Comparison of ENCODE assay signal across 8 cellular contexts in the genomic region with DNA sequence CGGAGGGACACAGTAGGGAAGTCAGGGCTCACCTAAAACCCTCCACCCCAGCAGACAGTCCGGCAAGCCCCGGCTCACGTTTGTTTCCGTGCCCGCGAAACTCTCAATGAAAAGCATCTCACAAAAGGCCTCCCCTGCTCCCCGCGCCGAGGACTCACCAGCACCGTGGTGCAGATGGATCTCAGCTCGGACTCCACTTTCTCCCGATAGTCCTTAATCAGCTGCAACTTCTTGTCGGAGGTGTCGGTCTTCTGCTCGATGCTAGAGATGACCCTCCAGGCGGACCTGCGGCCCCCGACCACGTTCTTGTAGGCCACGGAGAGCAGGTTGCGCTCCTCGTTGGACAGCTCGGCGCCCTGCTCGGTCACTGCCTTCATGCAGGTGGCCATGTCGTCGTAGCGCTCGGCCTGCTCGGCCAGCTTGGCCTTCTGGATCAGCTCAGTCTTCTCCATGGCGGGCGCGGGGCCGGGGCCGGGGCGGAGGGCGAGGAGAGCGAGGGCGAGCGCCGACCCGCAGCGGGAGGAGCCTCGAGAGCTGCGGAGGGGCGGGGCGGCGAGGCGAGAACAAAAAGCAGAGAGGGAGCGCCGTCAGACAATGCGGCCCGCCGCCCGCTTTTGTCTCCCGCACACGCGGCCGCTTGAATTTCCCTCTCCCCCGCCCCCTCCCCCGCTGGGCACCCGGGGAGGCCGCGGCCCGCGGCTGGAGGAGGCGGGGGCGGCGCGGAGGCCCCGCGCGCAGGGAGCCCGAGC. TPM values are rescaled to one million over a fixed set of nuclear protein-coding genes. Genes with fewer than 3 reads are reported as not detected.
A peak's percentile ranks its signal among the peaks of the same experiment; 100 is the strongest.
DNase-seq lines count a peak whose midpoint lies in the region; ATAC-seq and TF ChIP-seq lines count a peak whose summit lies in the region.

No MANE protein-coding gene starts in this region.

- H3K36me3 ChIP-seq in adipocyte (ENCODE audit: control insufficient read depth, insufficient read depth, low read length, severe bottlenecking): peaks cover 14% of the 10 kb centered on the region
- no peaks in the 10 kb centered on the region for H3K36me3 ChIP-seq in prostate gland
- H3K36me3 ChIP-seq in urinary bladder (ENCODE audit: insufficient read depth): peaks cover 3% of the 10 kb centered on the region

- H3K4me1 Mint-ChIP-seq in HFFc6 (ENCODE audit: low read depth): peaks cover 72% of the 10 kb centered on the region

- peaks cover 3% of the 10 kb centered on the region for H3K27me3 Mint-ChIP-seq in HFFc6 (ENCODE audit: insufficient read depth)

- intact Hi-C loops in left cardiac atrium (cut with DNase I): loop anchor here in 1 of 2 donors (5.0 kb wide), 1 partner anchor 82 kb away; no protein-coding TSS in a partner anchor
- intact Hi-C loops in prostate gland (cut with DNase I): loop anchor here (5.0 kb wide), 3 partner anchors 73 to 417 kb away; a partner anchor contains a TSS

- H3K9me3 ChIP-seq in adipocyte (ENCODE audit: control insufficient read depth, low read length) (no peaks in the 10 kb centered on the region), prostate gland (no peaks in the 10 kb centered on the region)

- H3K27ac ChIP-seq in prostate gland (peak overlapping the region; percentile 86 to 94), urinary bladder (ENCODE audit: low read depth) (peak overlapping the region; percentile 97)

- TF ChIP-seq CTCF in GM10266 (IDR thresholded peaks at IDR 0.05; ENCODE audit: control insufficient read depth, insufficient read depth, low read depth, missing control alignments): no peak
- no peak for TF ChIP-seq CTCF in HFFc6 (IDR thresholded peaks at IDR 0.05)
- no peak for TF ChIP-seq CTCF in NB4 (IDR thresholded peaks at IDR 0.05; ENCODE audit: low read depth, low read length)
- TF ChIP-seq CTCF in prostate gland (IDR thresholded peaks at IDR 0.05): no peak

- H3K4me3 Mint-ChIP-seq in HFFc6: peak overlapping the region; percentile 99

- DNase-seq in GM10266 (ENCODE audit: extremely low spot score) (peak; percentile 80), HFFc6 (peak; percentile 18), NB4 (ENCODE audit: low read depth) (peak; percentile 87), SW480 (ENCODE audit: low spot score) (peak; percentile 71), adipocyte (ENCODE audit: low read depth) (peak; percentile 86), left cardiac atrium (peak; percentile 82), prostate gland (ENCODE audit: low spot score) (peak; percentile 59)

- H3K27ac Mint-ChIP-seq in HFFc6: peak overlapping the region; percentile 96

- peak overlapping the region; percentile 98 for H3K9ac ChIP-seq in adipocyte (ENCODE audit: low read length)

- H3K27me3 ChIP-seq in adipocyte (replicated peaks; ENCODE audit: control insufficient read depth, insufficient read depth, low read length) (no peaks in the 10 kb centered on the region), prostate gland (replicated peaks; ENCODE audit: insufficient read depth) (no peaks in the 10 kb centered on the region)

- peak overlapping the region; percentile 96 for H3K4me3 ChIP-seq in NB4 (ENCODE audit: low read depth, low read length)
- peak overlapping the region; percentile 98 for H3K4me3 ChIP-seq in adipocyte (ENCODE audit: low read length)
- peak overlapping the region; percentile 61 to 76 for H3K4me3 ChIP-seq in prostate gland
- peak overlapping the region; percentile 82 for H3K4me3 ChIP-seq in urinary bladder (ENCODE audit: low read depth, low read length)

- TF ChIP-seq POLR2A in NB4 (IDR thresholded peaks at IDR 0.05; ENCODE audit: extremely low read depth, insufficient read length) (no peak), prostate gland (IDR thresholded peaks at IDR 0.05) (peak; percentile 23)

- under 1% methylated on average over 64 of the region's 75 CpGs for WGBS in prostate gland
- WGBS in urinary bladder: under 1% methylated on average over 73 of the region's 75 CpGs

- no peaks in the 10 kb centered on the region for H3K9me3 Mint-ChIP-seq in HFFc6

- H3K4me1 ChIP-seq in adipocyte (ENCODE audit: control insufficient read depth, insufficient read depth, low read length) (peaks cover 32% of the 10 kb centered on the region), prostate gland (replicated peaks) (peaks cover 6% of the 10 kb centered on the region), urinary bladder (ENCODE audit: insufficient read depth) (no peaks in the 10 kb centered on the region)

- peak; percentile 53 to 65 for ATAC-seq in left cardiac atrium

- peaks cover 51% of the 10 kb centered on the region for H3K36me3 Mint-ChIP-seq in HFFc6 (ENCODE audit: low read depth)

RNA-seq across cellular contexts. Expression of a gene that starts 0.6 kb away (rescaled TPM):
- 100 to 1,000 TPM; 461 to 607 (median 548) TPM for total RNA-seq in HFFc6 (2021; fragmentation: NEBNext Ultra II Directional; extraction: Animal tissue kit (Norgen Biotek cat#: 25700))
- total RNA-seq in left cardiac atrium: 100 to 1,000 TPM; 118 to 207 TPM
- total RNA-seq in prostate gland: 100 to 1,000 TPM; 208 to 248 TPM
- total RNA-seq in urinary bladder: 346 TPM
- 280 TPM for polyA plus RNA-seq in urinary bladder

Comparison
In these comparisons a context has a peak if more than half of its experiments do, and no peak if none do; other contexts are left out.
1. Peak in every context shown above with its lines: DNase-seq, ATAC-seq, H3K4me3 ChIP-seq and H3K27ac ChIP-seq.
2. DNase-seq: peak in every context shown above with its lines; median percentile 87 in NB4; 86 in adipocyte; 82 in left cardiac atrium; 80 in GM10266; 71 in SW480; 59 in prostate gland; 18 in HFFc6.